In genomic region chr1:40014253-40014706, GRCh38 we compare ENCODE assay signal across 13 cellular contexts. TPM values are rescaled to one million over a fixed set of nuclear protein-coding genes. Genes with fewer than 3 reads are reported as not detected.
A peak's percentile ranks its signal among the peaks of the same experiment; 100 is the strongest.
DNase-seq lines count a peak whose midpoint lies in the region; ATAC-seq and TF ChIP-seq lines count a peak whose summit lies in the region.
"Had no signal": no experiment of that assay in that cellular context is flagged by ENCODE, and none has a peak within 500 bp of the region (broad histone marks: within the 10 kb centered on the region; RNA-seq: fewer than 3 reads in every experiment).

No MANE protein-coding gene starts in this region.

- H3K36me3 Mint-ChIP-seq in CD4-positive, alpha-beta T cell (ENCODE audit: low read depth): no peaks in the 10 kb centered on the region
- no peaks in the 10 kb centered on the region for H3K36me3 Mint-ChIP-seq in T-helper 17 cell (ENCODE audit: low read depth)
- H3K36me3 Mint-ChIP-seq: activated naive CD4-positive, alpha-beta T cell treated with anti-CD3 and anti-CD28 coated beads, Interleukin-2, amount 50 U/mL, for 24 hours had no signal

- H3K27ac ChIP-seq in CD4-positive, alpha-beta T cell (ENCODE audit: low read depth, low read length): no peak overlapping the region
- H3K27ac ChIP-seq in foreskin keratinocyte: peak overlapping the region; percentile 79

- CTCF ChIA-PET in CD4-positive, alpha-beta T cell (lab: Charles Lee): interaction anchor here (1.2 to 1.4 kb wide), 2 partner anchors 40 to 95 kb away, joined by 3 to 9 read pairs; no protein-coding TSS in a partner anchor

- no peak overlapping the region for H3K4me3 Mint-ChIP-seq in CD4-positive, alpha-beta T cell
- H3K4me3 Mint-ChIP-seq in T-helper 17 cell: no peak overlapping the region
- H3K4me3 Mint-ChIP-seq: activated naive CD4-positive, alpha-beta T cell treated with anti-CD3 and anti-CD28 coated beads, Interleukin-2, amount 50 U/mL, for 24 hours had no signal

- peaks cover 14% of the 10 kb centered on the region for H3K4me1 Mint-ChIP-seq in CD4-positive, alpha-beta T cell (ENCODE audit: low read depth)
- H3K4me1 Mint-ChIP-seq in T-helper 17 cell: peaks cover 19% of the 10 kb centered on the region

- H3K27me3 Mint-ChIP-seq in CD4-positive, alpha-beta T cell: no peaks in the 10 kb centered on the region
- no peaks in the 10 kb centered on the region for H3K27me3 Mint-ChIP-seq in T-helper 17 cell
- H3K27me3 Mint-ChIP-seq: activated naive CD4-positive, alpha-beta T cell treated with anti-CD3 and anti-CD28 coated beads, Interleukin-2, amount 50 U/mL, for 24 hours had no signal

- TF ChIP-seq CTCF in CD4-positive, alpha-beta T cell (IDR thresholded peaks at IDR 0.05): no peak
- no peak for TF ChIP-seq CTCF in foreskin keratinocyte (conservative IDR thresholded peaks at IDR 0.05)

- H3K27ac Mint-ChIP-seq in CD4-positive, alpha-beta T cell: no peak overlapping the region
- H3K27ac Mint-ChIP-seq in T-helper 17 cell: peak overlapping the region; percentile 94

- peaks cover 29% of the 10 kb centered on the region for H3K4me1 ChIP-seq in foreskin keratinocyte

- no peaks in the 10 kb centered on the region for H3K27me3 ChIP-seq in CD4-positive, alpha-beta T cell (ENCODE audit: control insufficient read depth, insufficient read depth, low read length)
- no peaks in the 10 kb centered on the region for H3K27me3 ChIP-seq in foreskin keratinocyte

- ATAC-seq in CD4-positive, alpha-beta T cell (ENCODE audit: poor library complexity): peak; percentile 89
- ATAC-seq in HG03571 (IDR thresholded peaks at IDR 0.05; ENCODE audit: unreplicated experiment): peak; percentile 64
- ATAC-seq in T-helper 17 cell: peak; percentile 98
- no peak for ATAC-seq in foreskin keratinocyte
- ATAC-seq in HG03520 (IDR thresholded peaks at IDR 0.05; ENCODE audit: unreplicated experiment): no peak
- no peak for ATAC-seq in HG03097 (IDR thresholded peaks at IDR 0.05; ENCODE audit: low FRiP score, unreplicated experiment)
- ATAC-seq: HCT116, left cardiac atrium, Right ventricle myocardium inferior had no signal

- intact Hi-C loops in CD4-positive, alpha-beta T cell (cut with DNase I, micrococcal nuclease): no loop called here

- no peaks in the 10 kb centered on the region for H3K9me3 ChIP-seq in CD4-positive, alpha-beta T cell (ENCODE audit: control insufficient read depth, low read length)
- H3K9me3 ChIP-seq in T-helper 17 cell (ENCODE audit: control insufficient read depth, low read length, poor library complexity, severe bottlenecking): no peaks in the 10 kb centered on the region

- POLR2A ChIA-PET in CD4-positive, alpha-beta T cell (lab: Charles Lee): no interaction called here

- H3K9me3 Mint-ChIP-seq in CD4-positive, alpha-beta T cell: no peaks in the 10 kb centered on the region
- H3K9me3 Mint-ChIP-seq: activated naive CD4-positive, alpha-beta T cell treated with anti-CD3 and anti-CD28 coated beads, Interleukin-2, amount 50 U/mL, for 24 hours had no signal

- no peak for DNase-seq in CD4-positive, alpha-beta T cell
- DNase-seq in T-helper 17 cell: no peak
- peak in 1 of 2 donors; percentile 29 for DNase-seq in foreskin keratinocyte
- DNase-seq in cerebellar nuclear complex (lab: John Stamatoyannopoulos, UW): no peak
- DNase-seq in GM03348 (ENCODE audit: low spot score): no peak
- DNase-seq: KG1, left cardiac atrium had no signal

RNA-seq across cellular contexts. Expression of gene CAP1, which starts 26.2 kb away (rescaled TPM):
- 100 to 1,000 TPM; 121 to 126 TPM for total RNA-seq in CD4-positive, alpha-beta T cell
- total RNA-seq in T-helper 17 cell (100 to 1,000 TPM; 244 to 273 TPM), foreskin keratinocyte (787 and 894 TPM in 2 replicates)
- 440 and 451 TPM in 2 replicates for polyA plus RNA-seq in foreskin keratinocyte

RNA-seq across cellular contexts. Expression of gene MFSD2A, which starts 59.3 kb away (rescaled TPM):
- 1 to 10 TPM; 2.5 to 2.7 TPM for total RNA-seq in CD4-positive, alpha-beta T cell
- total RNA-seq in T-helper 17 cell (1 to 10 TPM; 4.6 to 5.5 TPM), foreskin keratinocyte (55.1 and 62.0 TPM in 2 replicates)
- 47.6 and 49.8 TPM in 2 replicates for polyA plus RNA-seq in foreskin keratinocyte

Comparison
In these comparisons a context has a peak if more than half of its experiments do, and no peak if none do; other contexts are left out.
1. ATAC-seq: peak in CD4-positive, alpha-beta T cell (single experiment), HG03571 (single experiment) and T-helper 17 cell (single experiment); none in foreskin keratinocyte (single experiment), HG03520 (single experiment) and HG03097 (single experiment).